In the genomic region with DNA sequence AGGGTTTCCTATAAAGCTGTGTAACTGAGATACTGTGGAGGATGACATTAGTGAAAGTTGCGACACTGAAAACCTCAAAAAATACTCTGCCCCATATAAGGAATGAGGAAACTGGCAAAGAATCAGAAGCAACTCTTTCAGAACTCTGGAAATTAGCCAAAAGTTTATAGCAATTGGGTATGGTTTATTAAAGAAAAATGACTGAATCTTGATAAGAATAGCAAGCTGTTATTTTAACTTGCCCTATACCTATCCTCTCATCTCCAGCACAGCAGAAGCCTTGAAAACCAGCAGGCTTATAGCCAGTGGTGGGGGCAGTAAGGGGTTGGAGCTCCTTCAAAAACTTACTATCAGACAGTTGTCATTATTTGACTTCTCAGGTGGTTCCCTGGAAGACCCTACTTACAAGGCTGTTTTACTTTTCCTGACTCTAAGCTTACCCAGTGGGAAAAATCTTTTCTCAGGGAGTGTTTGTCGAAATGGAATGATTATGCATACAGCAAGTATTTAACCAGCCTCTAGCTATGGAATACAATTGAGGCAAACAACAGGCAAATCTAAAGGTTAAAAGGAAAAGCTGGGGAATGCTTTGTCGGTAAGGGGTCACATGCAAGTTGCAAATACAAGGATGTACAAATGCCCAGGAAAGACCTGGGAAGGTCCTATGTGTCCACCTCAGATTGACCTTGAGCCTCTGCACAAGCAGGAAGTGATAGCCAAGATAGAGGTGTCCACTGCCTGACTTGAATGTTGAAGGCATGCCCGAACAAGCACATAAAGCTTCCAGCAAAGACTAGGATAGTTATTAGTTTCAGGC, we compare ENCODE assay signal across 14 cellular contexts. TPM values are rescaled to one million over a fixed set of nuclear protein-coding genes. Genes with fewer than 3 reads are reported as not detected.
DNase-seq lines count a peak whose midpoint lies in the region; ATAC-seq, FAIRE-seq and TF ChIP-seq lines count a peak whose summit lies in the region.
"Had no signal": no experiment of that assay in that cellular context is flagged by ENCODE, and none has a peak within 500 bp of the region (broad histone marks: within the 10 kb centered on the region; RNA-seq: fewer than 3 reads in every experiment).

No MANE protein-coding gene starts in this region.

- intact Hi-C loops in mammary epithelial cell (cut with micrococcal nuclease) = loop anchor here (5.0 kb wide), 1 partner anchor 60 kb away; the partner anchor contains the start of gene ZFYVE16

- H3K27ac ChIP-seq in mammary epithelial cell (ENCODE audit: insufficient read depth, low read depth, low read length) (peak overlapping the region; percentile 76), keratinocyte (ENCODE audit: control insufficient read depth, insufficient read depth, low read length) (peak overlapping the region; percentile 67)
- H3K27ac ChIP-seq: BLaER1 had no signal

- ATAC-seq in HG02571 (IDR thresholded peaks at IDR 0.05; ENCODE audit: unreplicated experiment) (no peak), HG02678 (IDR thresholded peaks at IDR 0.05; ENCODE audit: unreplicated experiment) (no peak), GM21367 (IDR thresholded peaks at IDR 0.05; ENCODE audit: unreplicated experiment) (no peak)

- DNase-seq in AML-193 (lab: John Stamatoyannopoulos, UW) (peak; percentile 90 to 92), LHCN-M2 (ENCODE audit: low read depth) (peak; percentile 28), mammary epithelial cell (peak; percentile 64), keratinocyte (ENCODE audit: low read depth, low spot score) (no peak), NCI-H2107 treated with DMSO at 0.1 percent for 48 hours (lab: John Stamatoyannopoulos, UW; ENCODE audit: unreplicated experiment) (no peak)
- DNase-seq: activated CD4-positive, alpha-beta T cell treated with anti-CD3 and anti-CD28 coated beads, Interleukin-2, amount 10 ng/mL, durations not matched to agents 24 days and 14 days; activated naive CD4-positive, alpha-beta T cell treated with anti-CD3 and anti-CD28 coated beads, Interleukin-2, amount 50 U/mL, for 16 hours; NCI-H2171; SHP77 had no signal

- TSS peak; percentile 67 for BruUV-seq in mammary epithelial cell (replicated peaks; lab: Mats Ljungman, UMichigan)

- H3K27me3 ChIP-seq in mammary epithelial cell (ENCODE audit: insufficient read depth, low read length) (no peaks in the 10 kb centered on the region), keratinocyte (ENCODE audit: control insufficient read depth, extremely low read depth, insufficient read depth, low read length) (no peaks in the 10 kb centered on the region)
- H3K27me3 ChIP-seq: BLaER1 had no signal

- peak overlapping the region; percentile 50 for H3K4me2 ChIP-seq in mammary epithelial cell (ENCODE audit: insufficient read depth, low read depth, low read length)
- peak overlapping the region; percentile 83 for H3K4me2 ChIP-seq in keratinocyte (ENCODE audit: control insufficient read depth, extremely low read depth, insufficient read depth, low read depth, low read length)
- H3K4me2 ChIP-seq: BLaER1 had no signal

- WGBS in mammary epithelial cell (ENCODE audit: low coverage, missing lambda C conversion rate) = 18% methylated on average over 4 of the region's 4 CpGs

- FAIRE-seq in keratinocyte (lab: Jason Lieb, UNC) = peak; percentile 83
- FAIRE-seq: endometrium had no signal

- H3K79me2 ChIP-seq in mammary epithelial cell (ENCODE audit: insufficient read depth, low read length) (no peaks in the 10 kb centered on the region), keratinocyte (ENCODE audit: control insufficient read depth, insufficient read depth, low read length) (no peaks in the 10 kb centered on the region)

- no peak for TF ChIP-seq CTCF in mammary epithelial cell (conservative IDR thresholded peaks at IDR 0.05 in 1 of 2, IDR thresholded peaks at IDR 0.05 in 1 of 2; ENCODE audit: extremely low read depth in 1 of 2, insufficient read depth in 1 of 2, low read depth in 1 of 2, low read length in 2 of 2)
- TF ChIP-seq CTCF in keratinocyte (optimal IDR thresholded peaks at IDR 0.05 in 1 of 3, IDR thresholded peaks at IDR 0.05 in 1 of 3, conservative IDR thresholded peaks at IDR 0.05 in 1 of 3; ENCODE audit: extremely low read depth in 1 of 3, insufficient read depth in 2 of 3, low read length in 3 of 3) = no peak

- H3K9me3 ChIP-seq in mammary epithelial cell (replicated peaks; ENCODE audit: insufficient read depth, low read length) (peaks cover 6% of the 10 kb centered on the region), keratinocyte (ENCODE audit: control insufficient read depth, low read depth, low read length) (peaks cover 4% of the 10 kb centered on the region)

- H3K36me3 ChIP-seq in mammary epithelial cell (ENCODE audit: insufficient read depth, low read length) = no peaks in the 10 kb centered on the region
- H3K36me3 ChIP-seq in keratinocyte (ENCODE audit: control insufficient read depth in 2 of 2, extremely low read depth in 1 of 2, insufficient read depth in 2 of 2, low read length in 2 of 2) = peaks cover 2 to 4% of the 10 kb centered on the region in 2 experiments

- no peaks in the 10 kb centered on the region for H3K9me1 ChIP-seq in keratinocyte (ENCODE audit: control insufficient read depth, extremely low read depth, insufficient read depth, low read length)

- in situ Hi-C loops in mammary epithelial cell (cut with MboI; ENCODE audit: low sequenced_read_pairs in 2 of 2) = no loop called here

- H3K9ac ChIP-seq in mammary epithelial cell (ENCODE audit: insufficient read depth, low read length) (peak overlapping the region; percentile 19), keratinocyte (ENCODE audit: control insufficient read depth, extremely low read depth, insufficient read depth, low read length) (peak overlapping the region; percentile 22)
- H3K9ac ChIP-seq: BLaER1 had no signal

- H4K20me1 ChIP-seq in mammary epithelial cell (ENCODE audit: insufficient read depth, low read length) (no peaks in the 10 kb centered on the region), keratinocyte (ENCODE audit: control insufficient read depth, extremely low read depth, insufficient read depth, low read length) (no peaks in the 10 kb centered on the region)
- H4K20me1 ChIP-seq: BLaER1 had no signal

- H2AFZ ChIP-seq in mammary epithelial cell (ENCODE audit: low read depth, low read length) = peak overlapping the region; percentile 23
- H2AFZ ChIP-seq in keratinocyte (ENCODE audit: control insufficient read depth, low read length) = peak overlapping the region; percentile 26

- peaks cover 24% of the 10 kb centered on the region for H3K4me1 ChIP-seq in mammary epithelial cell (ENCODE audit: insufficient read depth, low read length)
- H3K4me1 ChIP-seq in keratinocyte (ENCODE audit: control insufficient read depth, extremely low read depth, insufficient read depth, low read length) = peaks cover 20% of the 10 kb centered on the region
- H3K4me1 ChIP-seq: BLaER1 had no signal

- H3K4me3 ChIP-seq in mammary epithelial cell (replicated peaks in 1 of 3; ENCODE audit: insufficient read depth in 1 of 3, low read depth in 2 of 3, low read length in 3 of 3) (peak overlapping the region in 1 of 3 experiments; percentile 21), keratinocyte (ENCODE audit: control insufficient read depth in 2 of 3, extremely low read depth in 1 of 3, insufficient read depth in 2 of 3, low read depth in 1 of 3, low read length in 3 of 3) (peak overlapping the region in 2 of 3 experiments; percentile 3 to 27)
- H3K4me3 ChIP-seq: BLaER1 had no signal

- CTCF ChIA-PET in mammary epithelial cell (lab: Charles Lee; ENCODE audit: low non-redundant PET) = interaction anchor here (0.6 to 0.8 kb wide), 3 partner anchors 14 to 1446 kb away, joined by 3 to 6 read pairs (median 3); no protein-coding TSS in a partner anchor

- dilution Hi-C loops in mammary epithelial cell (cut with HindIII; ENCODE audit: low sequenced_read_pairs) (no loop called here), keratinocyte (cut with MboI; ENCODE audit: extremely low pct_ligation_motif_present, low sequenced_read_pairs) (no loop called here)

RNA-seq across cellular contexts. Expression of gene FAM151B, which starts 21.0 kb away (rescaled TPM):
- total RNA-seq in LHCN-M2 (2014; rRNA removed) = 3.0 and 3.1 TPM in 2 replicates
- polyA plus RNA-seq in LHCN-M2 (2012) = 1.5 TPM
- under 1 TPM; 0.73 to 0.83 TPM for total RNA-seq in mammary epithelial cell
- 0.17 TPM for polyA plus RNA-seq in mammary epithelial cell
- polyA minus RNA-seq in mammary epithelial cell = not detected
- 0.80 to 1.0 TPM (median 0.83 TPM) in 3 replicates for polyA plus RNA-seq in keratinocyte
- polyA plus RNA-seq in keratinocyte (2011; ENCODE audit: low read depth) = 1.6 TPM
- 0.52 and 0.88 TPM in 2 replicates for polyA plus RNA-seq in keratinocyte (2011; cell fraction: cytosol; rRNA removed)
- 0.77 and 0.99 TPM in 2 replicates for polyA plus RNA-seq in keratinocyte (2011; cell fraction: nucleus; rRNA removed)
- 0.61 and 1.4 TPM in 2 replicates for polyA plus RNA-seq in keratinocyte (2012; ENCODE audit: low replicate concordance)
- polyA minus RNA-seq in keratinocyte = 1.1 to 1.2 TPM in 2 of 3 replicates, not detected in the other
- polyA minus RNA-seq in keratinocyte (2011; cell fraction: cytosol; rRNA and poly(A)+ RNA removed) = not detected
- polyA minus RNA-seq in keratinocyte (2011; cell fraction: nucleus; rRNA and poly(A)+ RNA removed) = 1.1 and 3.7 TPM in 2 replicates

RNA-seq across cellular contexts. Expression of gene ZFYVE16, which starts 59.0 kb away (rescaled TPM):
- total RNA-seq in LHCN-M2 (2014; rRNA removed) (24.4 and 34.1 TPM in 2 replicates), mammary epithelial cell (10 to 100 TPM; 32.1 to 36.8 TPM)
- 5.4 TPM for polyA plus RNA-seq in LHCN-M2 (2012)
- polyA plus RNA-seq in mammary epithelial cell (4.7 TPM), keratinocyte (6.4 to 13.5 TPM (median 8.5 TPM) in 3 replicates)
- polyA minus RNA-seq in mammary epithelial cell (71.9 TPM), keratinocyte (3.1 to 27.0 TPM (median 9.8 TPM) in 3 replicates)
- 7.6 TPM for polyA plus RNA-seq in keratinocyte (2011; ENCODE audit: low read depth)
- polyA plus RNA-seq in keratinocyte (2011; cell fraction: cytosol; rRNA removed) = 3.0 and 6.4 TPM in 2 replicates
- polyA plus RNA-seq in keratinocyte (2011; cell fraction: nucleus; rRNA removed) = 17.1 and 24.2 TPM in 2 replicates
- polyA plus RNA-seq in keratinocyte (2012; ENCODE audit: low replicate concordance) = 10.7 TPM in 2 replicates
- polyA minus RNA-seq in keratinocyte (2011; cell fraction: cytosol; rRNA and poly(A)+ RNA removed) = 11.1 TPM
- 21.1 and 47.2 TPM in 2 replicates for polyA minus RNA-seq in keratinocyte (2011; cell fraction: nucleus; rRNA and poly(A)+ RNA removed)

Comparison
In these comparisons a context has a peak if more than half of its experiments do, and no peak if none do; other contexts are left out.
1. DNase-seq: peak in AML-193 (2 of 2), LHCN-M2 (single experiment) and mammary epithelial cell (single experiment); none in keratinocyte (single experiment) and NCI-H2107 treated with DMSO at 0.1 percent for 48 hours (single experiment).